In the genomic region with DNA sequence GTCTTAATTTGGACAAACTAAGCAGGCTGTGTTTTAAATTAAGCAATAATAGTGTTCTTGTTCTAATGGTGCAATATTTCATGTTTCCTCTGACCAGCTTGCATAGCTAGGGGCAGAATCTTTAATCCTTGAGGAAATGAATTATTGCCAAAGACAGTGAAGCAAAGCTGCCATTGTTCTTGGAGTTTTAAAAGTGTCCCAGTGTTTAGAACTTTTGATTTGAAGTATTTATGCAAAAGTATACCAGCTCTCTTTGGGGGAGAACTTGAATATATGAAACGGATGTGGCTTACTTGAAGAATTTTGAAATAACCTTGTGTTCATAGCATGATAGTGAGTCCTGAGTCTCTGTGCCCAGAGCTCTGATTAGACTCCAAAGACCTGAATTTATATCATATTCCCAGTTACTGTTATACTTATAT, we compare ENCODE assay signal across 15 cellular contexts. TPM values are rescaled to one million over a fixed set of nuclear protein-coding genes. Genes with fewer than 3 reads are reported as not detected.
A peak's percentile ranks its signal among the peaks of the same experiment; 100 is the strongest.
DNase-seq lines count a peak whose midpoint lies in the region; ATAC-seq, FAIRE-seq and TF ChIP-seq lines count a peak whose summit lies in the region.
"Had no signal": no experiment of that assay in that cellular context is flagged by ENCODE, and none has a peak within 500 bp of the region (broad histone marks: within the 10 kb centered on the region; RNA-seq: fewer than 3 reads in every experiment).

No MANE protein-coding gene starts in this region.

- H3F3A ChIP-seq in PC-3 (ENCODE audit: low read length, unreplicated experiment) = peaks cover 11% of the 10 kb centered on the region

- ATAC-seq in HepG2 = no peak
- no peak for ATAC-seq in right lobe of liver
- ATAC-seq in PC-3 = no peak
- ATAC-seq in effector memory CD8-positive, alpha-beta T cell (replicated peaks) = no peak
- no peak for ATAC-seq in GM21786 (IDR thresholded peaks at IDR 0.05; ENCODE audit: unreplicated experiment)
- ATAC-seq: gastrocnemius medialis had no signal

- TF ChIP-seq POLR2A in HepG2 (IDR thresholded peaks at IDR 0.05; ENCODE audit: insufficient read depth in 1 of 2, low read depth in 2 of 2, low read length in 2 of 2) = no peak
- no peak for TF ChIP-seq POLR2A in right lobe of liver (IDR thresholded peaks at IDR 0.05)

- H3K9ac ChIP-seq in HepG2 (ENCODE audit: insufficient read depth, low read depth, low read length) (no peak overlapping the region), PC-3 (ENCODE audit: low read length) (no peak overlapping the region)
- H3K9ac ChIP-seq: KMS-11 had no signal

- H3K9me2 ChIP-seq in PC-3 (replicated peaks; ENCODE audit: low read length) = no peaks in the 10 kb centered on the region

- no peaks in the 10 kb centered on the region for H3K27me3 Mint-ChIP-seq in effector memory CD8-positive, alpha-beta T cell

- no peak overlapping the region for H2AFZ ChIP-seq in HepG2 (ENCODE audit: low read length)
- H2AFZ ChIP-seq in PC-3 (ENCODE audit: low read length) = no peak overlapping the region

- DNase-seq in HepG2 (ENCODE audit: low spot score) = no peak
- no peak for DNase-seq in right lobe of liver
- DNase-seq in PC-3 = no peak
- no peak for DNase-seq in effector memory CD8-positive, alpha-beta T cell
- DNase-seq in inferior parietal cortex (ENCODE audit: extremely low spot score) = no peak
- DNase-seq in NCI-H1048 (lab: John Stamatoyannopoulos, UW) = no peak
- DNase-seq in NCI-H2171 (lab: John Stamatoyannopoulos, UW) = no peak
- DNase-seq: cortex of kidney; gastrocnemius medialis; kidney glomerular epithelial cell; NCI-H2107; stimulated activated CD4-positive, alpha-beta T cell treated with anti-CD3 and anti-CD28 coated beads, Interleukin-4, amount 100 ng/mL, for 4 hours had no signal

- H3K27ac Mint-ChIP-seq in effector memory CD8-positive, alpha-beta T cell = peak overlapping the region; percentile 33 to 49
- H3K27ac Mint-ChIP-seq: B cell had no signal

- H3K9me3 Mint-ChIP-seq in effector memory CD8-positive, alpha-beta T cell = no peaks in the 10 kb centered on the region

- FAIRE-seq in HepG2 (lab: Jason Lieb, UNC) = no peak

- H3K4me3 ChIP-seq in HepG2 (replicated peaks in 1 of 3; ENCODE audit: insufficient read depth in 1 of 3, low read depth in 2 of 3, low read length in 3 of 3) (no peak overlapping the region), right lobe of liver (no peak overlapping the region), PC-3 (ENCODE audit: low read length) (no peak overlapping the region)
- H3K4me3 ChIP-seq: gastrocnemius medialis had no signal

- H4K20me1 ChIP-seq in HepG2 (ENCODE audit: insufficient read depth, low read length) (peaks cover 13% of the 10 kb centered on the region; the same call in 1 of the 2 replicates), PC-3 (ENCODE audit: low read length) (peaks cover 5% of the 10 kb centered on the region; the same call in 1 of the 2 replicates)

- H3K9me3 ChIP-seq in HepG2 (ENCODE audit: low read length) (no peaks in the 10 kb centered on the region), right lobe of liver (no peaks in the 10 kb centered on the region), PC-3 (ENCODE audit: low read length) (no peaks in the 10 kb centered on the region)
- H3K9me3 ChIP-seq: gastrocnemius medialis had no signal

- BruUV-seq in HepG2 (replicated peaks; lab: Mats Ljungman, UMichigan) (no TSS peak), PC-3 (replicated peaks; lab: Mats Ljungman, UMichigan) (no TSS peak)

- POLR2A ChIA-PET in HepG2 (lab: Yijun Ruan, JAX) = interaction anchor here (1.0 to 3.4 kb wide), 5 partner anchors 20 to 288 kb away, joined by 4 to 28 read pairs (median 6); partner anchors contain the start of gene ITGA6
- POLR2A ChIA-PET in PC-3 (lab: Charles Lee; ENCODE audit: unreplicated experiment) = interaction anchor here (0.6 kb wide), 1 partner anchor 31 kb away, joined by 3 read pairs; no protein-coding TSS in a partner anchor

- 86% methylated on average over 1 of the region's 1 CpG for WGBS in HepG2 (ENCODE audit: low lambda C conversion rate)
- 43% methylated on average over 1 of the region's 1 CpG for WGBS in right lobe of liver (ENCODE audit: insufficient coverage, low coverage, low lambda C conversion rate, missing lambda C conversion rate)

- peak overlapping the region in 1 of 2 donors; percentile 83 for H3K4me3 Mint-ChIP-seq in effector memory CD8-positive, alpha-beta T cell
- H3K4me3 Mint-ChIP-seq: B cell had no signal

- CTCF ChIA-PET in HepG2 (lab: Yijun Ruan, JAX; ENCODE audit: low intra/inter-chr PET ratio, low total read pairs) (interaction anchor here (2.2 to 7.0 kb wide), 2 partner anchors 33 to 288 kb away, joined by 17 to 79 read pairs; partner anchors contain the start of gene ITGA6), PC-3 (lab: Charles Lee) (interaction anchor here (1.2 to 2.1 kb wide), 4 partner anchors 22 to 288 kb away, joined by 6 to 26 read pairs (median 10); partner anchors contain the start of gene ITGA6)

- no peak for TF ChIP-seq EP300 in HepG2 (IDR thresholded peaks at IDR 0.05; ENCODE audit: low read depth in 2 of 2, low read length in 2 of 2)
- TF ChIP-seq EP300 in HepG2 (CRISPR knock-in tag; IDR thresholded peaks at IDR 0.05; ENCODE audit: borderline replicate concordance) = no peak

- H3K4me1 ChIP-seq in HepG2 (ENCODE audit: insufficient read depth, low read length) (peaks cover 54% of the 10 kb centered on the region), right lobe of liver (peaks cover 0 to 11% (median 2%) of the 10 kb centered on the region in 4 donors), PC-3 (ENCODE audit: insufficient read depth, low read length) (peaks cover 70% of the 10 kb centered on the region)

- peaks cover 68 to 79% of the 10 kb centered on the region in 2 donors for H3K4me1 Mint-ChIP-seq in effector memory CD8-positive, alpha-beta T cell (ENCODE audit: low read depth in 2 of 2)

- no peak for TF ChIP-seq CTCF in HepG2 (CRISPR knock-in tag; IDR thresholded peaks at IDR 0.05)
- TF ChIP-seq CTCF in right lobe of liver (IDR thresholded peaks at IDR 0.05) = no peak
- TF ChIP-seq CTCF in PC-3 (conservative IDR thresholded peaks at IDR 0.05; ENCODE audit: low read depth, low read length) = no peak

- peaks cover 17% of the 10 kb centered on the region for H3K36me3 Mint-ChIP-seq in effector memory CD8-positive, alpha-beta T cell (ENCODE audit: insufficient read depth)

- intact Hi-C loops in HepG2 (cut with micrococcal nuclease; ENCODE audit: unreplicated experiment) (loop anchor here (2.0 to 10.0 kb wide), 4 partner anchors 18 to 886 kb away; no protein-coding TSS in a partner anchor), right lobe of liver (cut with DNase I) (loop anchor here (5.0 kb wide), 1 partner anchor 288 kb away; no protein-coding TSS in a partner anchor), PC-3 (cut with micrococcal nuclease) (loop anchor here (5.0 to 10.0 kb wide), 2 partner anchors 163 to 756 kb away; no protein-coding TSS in a partner anchor)

- no peaks in the 10 kb centered on the region for H3K27me3 ChIP-seq in HepG2 (ENCODE audit: control insufficient read depth in 1 of 2, insufficient read depth in 2 of 2, low read length in 2 of 2)
- no peaks in the 10 kb centered on the region for H3K27me3 ChIP-seq in right lobe of liver
- H3K27me3 ChIP-seq in PC-3 (ENCODE audit: low read length) = no peaks in the 10 kb centered on the region
- H3K27me3 ChIP-seq: gastrocnemius medialis had no signal

- no peaks in the 10 kb centered on the region for H3K36me3 ChIP-seq in HepG2 (replicated peaks in 1 of 2; ENCODE audit: control insufficient read depth in 1 of 2, insufficient read depth in 2 of 2, low read length in 2 of 2)
- H3K36me3 ChIP-seq in right lobe of liver = no peaks in the 10 kb centered on the region
- no peaks in the 10 kb centered on the region for H3K36me3 ChIP-seq in PC-3 (ENCODE audit: low read depth, low read length)
- H3K36me3 ChIP-seq: gastrocnemius medialis had no signal

- H3K27ac ChIP-seq in HepG2 (ENCODE audit: extremely low read length, insufficient read depth, low read length) (no peak overlapping the region), right lobe of liver (no peak overlapping the region), PC-3 (ENCODE audit: low read length) (no peak overlapping the region)
- H3K27ac ChIP-seq: KMS-11 had no signal

- in situ Hi-C loops in HepG2 (cut with HindIII; ENCODE audit: extremely low pct_ligation_motif_present, low pct_unique_long_range_greater_than_20kb) = loop anchor here (5.0 kb wide), 2 partner anchors 33 to 288 kb away; partner anchors contain the start of gene ITGA6

- H3K4me2 ChIP-seq in HepG2 (ENCODE audit: low read depth, low read length) (no peak overlapping the region), PC-3 (ENCODE audit: low read length) (0 out of 2 replicates have a peak overlapping the region, but pooled peaks have one; percentile 82)
- H3K4me2 ChIP-seq: KMS-11 had no signal

- H3K79me2 ChIP-seq in HepG2 (ENCODE audit: insufficient read depth, low read length) (peaks cover 9% of the 10 kb centered on the region), PC-3 (ENCODE audit: low read length) (peaks cover 94% of the 10 kb centered on the region)

- TF ChIP-seq RAD21 in HepG2 (CRISPR knock-in tag; IDR thresholded peaks at IDR 0.05) = no peak

RNA-seq across cellular contexts. Expression of gene ITGA6, which starts 33.4 kb away (rescaled TPM):
- total RNA-seq in HepG2 (2016; rRNA removed; fragmentation: Illumina TruSeq; extraction: Trizol) (49.6 and 92.5 TPM in 2 replicates), right lobe of liver (10 to 100 TPM; 10.7 to 26.8 (median 17.2) TPM), PC-3 (2014; rRNA removed) (181 and 204 TPM in 2 replicates)
- total RNA-seq in HepG2 (2016; cell fraction: cytosol; rRNA removed; fragmentation: Illumina TruSeq; extraction: Trizol; ENCODE audit: low read depth) = 4.0 and 7.3 TPM in 2 replicates
- 46.0 and 93.0 TPM in 2 replicates for total RNA-seq in HepG2 (2016; cell fraction: insoluble cytoplasmic fraction; rRNA removed; fragmentation: Illumina TruSeq; extraction: Trizol)
- total RNA-seq in HepG2 (2016; cell fraction: membrane; rRNA removed; fragmentation: Illumina TruSeq; extraction: Trizol) = 20.1 and 25.4 TPM in 2 replicates
- total RNA-seq in HepG2 (2016; cell fraction: nucleus; rRNA removed; fragmentation: Illumina TruSeq; extraction: Trizol) = 132 and 146 TPM in 2 replicates
- 21.6 and 24.0 TPM in 2 replicates for polyA plus RNA-seq in HepG2 (2011; rRNA removed)
- polyA plus RNA-seq in HepG2 (2011; cell fraction: cytosol; rRNA removed) = 12.2 and 19.7 TPM in 2 replicates
- polyA plus RNA-seq in HepG2 (2011; cell fraction: nucleus; rRNA removed) = 24.5 and 30.3 TPM in 2 replicates
- polyA plus RNA-seq in HepG2 (2012) = 55.3 and 56.2 TPM in 2 replicates
- 2.1 TPM in 2 replicates for polyA plus RNA-seq in HepG2 (2016; cell fraction: cytosol; fragmentation: Illumina TruSeq; extraction: Trizol; ENCODE audit: low read depth)
- polyA plus RNA-seq in HepG2 (2016; cell fraction: insoluble cytoplasmic fraction; fragmentation: Illumina TruSeq; extraction: Trizol; ENCODE audit: low read depth) = 27.1 and 28.5 TPM in 2 replicates
- polyA plus RNA-seq in HepG2 (2016; cell fraction: membrane; fragmentation: Illumina TruSeq; extraction: Trizol; ENCODE audit: low read depth) = 5.3 and 7.3 TPM in 2 replicates
- 118 and 128 TPM in 2 replicates for polyA plus RNA-seq in HepG2 (2016; cell fraction: nucleus; fragmentation: Illumina TruSeq; extraction: Trizol; ENCODE audit: insufficient read depth, low read depth)
- polyA minus RNA-seq in HepG2 (2011; rRNA and poly(A)+ RNA removed; ENCODE audit: low replicate concordance) = 8.5 and 31.2 TPM in 2 replicates
- polyA minus RNA-seq in HepG2 (2011; cell fraction: cytosol; rRNA and poly(A)+ RNA removed) = 32.7 and 35.0 TPM in 2 replicates
- polyA minus RNA-seq in HepG2 (2011; cell fraction: nucleus; rRNA and poly(A)+ RNA removed) = 106 and 110 TPM in 2 replicates
